1 cellular context compared by ENCODE assay signal in the genomic region with DNA sequence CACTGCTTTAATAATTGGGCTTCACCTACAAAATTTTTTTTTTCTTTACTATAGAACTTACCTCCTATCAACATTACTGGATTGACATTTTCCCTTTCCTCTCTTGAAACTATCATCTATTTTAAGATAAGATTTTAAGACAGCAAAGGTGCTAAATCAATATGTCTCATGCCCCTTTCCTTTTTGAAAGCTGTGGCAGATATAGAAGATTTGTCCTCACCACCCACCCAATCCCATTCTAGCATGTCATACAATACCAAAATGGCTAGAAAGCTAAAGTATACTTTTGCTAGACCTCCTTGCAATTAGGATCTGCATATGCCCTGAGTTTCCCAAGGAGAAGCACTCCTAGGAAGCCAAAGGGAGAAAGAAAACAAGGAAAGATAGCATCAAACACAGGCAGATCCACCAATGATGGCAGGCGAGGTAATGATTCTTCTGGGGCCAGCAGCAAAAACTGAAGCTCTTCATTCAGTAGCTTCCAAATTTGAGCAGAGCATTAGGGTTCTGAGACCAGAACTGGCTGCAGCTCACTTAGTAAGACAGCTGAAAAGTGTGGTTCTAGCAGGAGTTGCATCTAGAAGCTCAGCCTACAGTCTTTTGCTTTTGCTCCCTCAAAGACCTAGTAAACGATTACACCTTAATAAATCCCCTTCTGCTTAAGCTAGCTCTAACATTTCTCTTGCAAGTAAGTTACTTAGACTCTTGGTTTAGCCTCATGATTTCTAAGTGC.
TF ChIP-seq lines count a peak whose summit lies in the region.

No MANE protein-coding gene starts in this region.

TF ChIP-seq in WTC11, 78 proteins besides CTCF, POLR2A, EP300 and RAD21:
- TF ChIP-seq, protein P1, sequence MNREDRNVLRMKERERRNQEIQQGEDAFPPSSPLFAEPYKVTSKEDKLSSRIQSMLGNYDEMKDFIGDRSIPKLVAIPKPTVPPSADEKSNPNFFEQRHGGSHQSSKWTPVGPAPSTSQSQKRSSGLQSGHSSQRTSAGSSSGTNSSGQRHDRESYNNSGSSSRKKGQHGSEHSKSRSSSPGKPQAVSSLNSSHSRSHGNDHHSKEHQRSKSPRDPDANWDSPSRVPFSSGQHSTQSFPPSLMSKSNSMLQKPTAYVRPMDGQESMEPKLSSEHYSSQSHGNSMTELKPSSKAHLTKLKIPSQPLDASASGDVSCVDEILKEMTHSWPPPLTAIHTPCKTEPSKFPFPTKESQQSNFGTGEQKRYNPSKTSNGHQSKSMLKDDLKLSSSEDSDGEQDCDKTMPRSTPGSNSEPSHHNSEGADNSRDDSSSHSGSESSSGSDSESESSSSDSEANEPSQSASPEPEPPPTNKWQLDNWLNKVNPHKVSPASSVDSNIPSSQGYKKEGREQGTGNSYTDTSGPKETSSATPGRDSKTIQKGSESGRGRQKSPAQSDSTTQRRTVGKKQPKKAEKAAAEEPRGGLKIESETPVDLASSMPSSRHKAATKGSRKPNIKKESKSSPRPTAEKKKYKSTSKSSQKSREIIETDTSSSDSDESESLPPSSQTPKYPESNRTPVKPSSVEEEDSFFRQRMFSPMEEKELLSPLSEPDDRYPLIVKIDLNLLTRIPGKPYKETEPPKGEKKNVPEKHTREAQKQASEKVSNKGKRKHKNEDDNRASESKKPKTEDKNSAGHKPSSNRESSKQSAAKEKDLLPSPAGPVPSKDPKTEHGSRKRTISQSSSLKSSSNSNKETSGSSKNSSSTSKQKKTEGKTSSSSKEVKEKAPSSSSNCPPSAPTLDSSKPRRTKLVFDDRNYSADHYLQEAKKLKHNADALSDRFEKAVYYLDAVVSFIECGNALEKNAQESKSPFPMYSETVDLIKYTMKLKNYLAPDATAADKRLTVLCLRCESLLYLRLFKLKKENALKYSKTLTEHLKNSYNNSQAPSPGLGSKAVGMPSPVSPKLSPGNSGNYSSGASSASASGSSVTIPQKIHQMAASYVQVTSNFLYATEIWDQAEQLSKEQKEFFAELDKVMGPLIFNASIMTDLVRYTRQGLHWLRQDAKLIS (CRISPR knock-in tag; IDR thresholded peaks at IDR 0.05; ENCODE audit: borderline replicate concordance): no peak
- TF ChIP-seq TEAD1 (CRISPR knock-in tag; IDR thresholded peaks at IDR 0.05) (no peak), TEAD4 (CRISPR knock-in tag; IDR thresholded peaks at IDR 0.05) (no peak), ZNF416 (CRISPR knock-in tag; IDR thresholded peaks at IDR 0.05) (no peak), RELA (CRISPR knock-in tag; IDR thresholded peaks at IDR 0.05; ENCODE audit: borderline replicate concordance) (no peak)
- TF ChIP-seq, protein P2, sequence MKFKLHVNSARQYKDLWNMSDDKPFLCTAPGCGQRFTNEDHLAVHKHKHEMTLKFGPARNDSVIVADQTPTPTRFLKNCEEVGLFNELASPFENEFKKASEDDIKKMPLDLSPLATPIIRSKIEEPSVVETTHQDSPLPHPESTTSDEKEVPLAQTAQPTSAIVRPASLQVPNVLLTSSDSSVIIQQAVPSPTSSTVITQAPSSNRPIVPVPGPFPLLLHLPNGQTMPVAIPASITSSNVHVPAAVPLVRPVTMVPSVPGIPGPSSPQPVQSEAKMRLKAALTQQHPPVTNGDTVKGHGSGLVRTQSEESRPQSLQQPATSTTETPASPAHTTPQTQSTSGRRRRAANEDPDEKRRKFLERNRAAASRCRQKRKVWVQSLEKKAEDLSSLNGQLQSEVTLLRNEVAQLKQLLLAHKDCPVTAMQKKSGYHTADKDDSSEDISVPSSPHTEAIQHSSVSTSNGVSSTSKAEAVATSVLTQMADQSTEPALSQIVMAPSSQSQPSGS (CRISPR knock-in tag; IDR thresholded peaks at IDR 0.05; ENCODE audit: borderline replicate concordance, low read depth): no peak
- TF ChIP-seq, protein P3, sequence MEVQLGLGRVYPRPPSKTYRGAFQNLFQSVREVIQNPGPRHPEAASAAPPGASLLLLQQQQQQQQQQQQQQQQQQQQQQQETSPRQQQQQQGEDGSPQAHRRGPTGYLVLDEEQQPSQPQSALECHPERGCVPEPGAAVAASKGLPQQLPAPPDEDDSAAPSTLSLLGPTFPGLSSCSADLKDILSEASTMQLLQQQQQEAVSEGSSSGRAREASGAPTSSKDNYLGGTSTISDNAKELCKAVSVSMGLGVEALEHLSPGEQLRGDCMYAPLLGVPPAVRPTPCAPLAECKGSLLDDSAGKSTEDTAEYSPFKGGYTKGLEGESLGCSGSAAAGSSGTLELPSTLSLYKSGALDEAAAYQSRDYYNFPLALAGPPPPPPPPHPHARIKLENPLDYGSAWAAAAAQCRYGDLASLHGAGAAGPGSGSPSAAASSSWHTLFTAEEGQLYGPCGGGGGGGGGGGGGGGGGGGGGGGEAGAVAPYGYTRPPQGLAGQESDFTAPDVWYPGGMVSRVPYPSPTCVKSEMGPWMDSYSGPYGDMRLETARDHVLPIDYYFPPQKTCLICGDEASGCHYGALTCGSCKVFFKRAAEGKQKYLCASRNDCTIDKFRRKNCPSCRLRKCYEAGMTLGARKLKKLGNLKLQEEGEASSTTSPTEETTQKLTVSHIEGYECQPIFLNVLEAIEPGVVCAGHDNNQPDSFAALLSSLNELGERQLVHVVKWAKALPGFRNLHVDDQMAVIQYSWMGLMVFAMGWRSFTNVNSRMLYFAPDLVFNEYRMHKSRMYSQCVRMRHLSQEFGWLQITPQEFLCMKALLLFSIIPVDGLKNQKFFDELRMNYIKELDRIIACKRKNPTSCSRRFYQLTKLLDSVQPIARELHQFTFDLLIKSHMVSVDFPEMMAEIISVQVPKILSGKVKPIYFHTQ (CRISPR knock-in tag; IDR thresholded peaks at IDR 0.05): no peak
